ENCODE assay signal across 23 cellular contexts in the genomic region with DNA sequence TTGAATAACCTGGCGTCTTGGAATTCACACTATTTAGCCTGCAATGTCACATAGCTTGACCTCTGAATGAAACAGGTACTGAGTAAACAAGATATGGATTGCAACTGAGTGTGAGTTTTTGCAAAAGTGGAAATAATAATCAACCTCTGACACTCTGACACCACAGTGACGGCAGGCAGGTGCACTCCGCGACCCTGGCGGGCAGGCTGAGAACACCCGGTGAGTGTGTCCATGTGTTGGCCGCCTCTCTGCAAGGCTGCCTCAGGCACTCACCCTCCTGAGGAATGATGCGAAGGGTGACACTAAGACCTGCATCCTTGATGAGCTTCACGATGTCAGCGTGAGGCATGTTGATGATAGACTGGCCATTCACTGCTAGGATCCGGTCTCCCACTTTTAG.
"Had no signal": no experiment of that assay in that cellular context is flagged by ENCODE, and none has a peak within 500 bp of the region (broad histone marks: within the 10 kb centered on the region; RNA-seq: fewer than 3 reads in every experiment).

No MANE protein-coding gene starts in this region.

- H3K36me3 ChIP-seq: prostate gland, right atrium auricular region, sigmoid colon, thoracic aorta, upper lobe of left lung had no signal

- DNase-seq: cortex of kidney; effector memory CD8-positive, alpha-beta T cell; immature natural killer cell; naive B cell; nucleus accumbens; sigmoid colon; stimulated activated CD4-positive, alpha-beta T cell treated with anti-CD3 and anti-CD28 coated beads, Interleukin-2, amount 100 ng/mL, for 24 hours; stimulated activated CD4-positive, alpha-beta T cell treated with anti-CD3 and anti-CD28 coated beads, Interleukin-4, amount 100 ng/mL, for 24 hours; stimulated activated naive CD8-positive, alpha-beta T cell treated with anti-CD3 and anti-CD28 coated beads, Interleukin-15, Interleukin-2, amounts not matched to agents 100 U/mL and 50 U/mL, for 24 hours had no signal

- H3K4me1 Mint-ChIP-seq: immature natural killer cell; memory B cell; naive B cell; stimulated activated memory B cell treated with anti-CD40 and anti-IgM and Interleukin-4, amounts not matched to agents 10 μg/mL and 1 μg/mL and 100 μg/mL, for 72 hours had no signal

- H3K27ac ChIP-seq: prostate gland, right atrium auricular region, sigmoid colon, thoracic aorta, tibial nerve, upper lobe of left lung had no signal

- H3K9me3 Mint-ChIP-seq: effector memory CD8-positive, alpha-beta T cell; memory B cell; mesothelial cell of epicardium; naive B cell; natural killer cell treated with Interleukin-12 subunit alpha and Interleukin-12 subunit beta and Interleukin-15 and Interleukin-18, amount 100 ng/mL, for 72 hours; neural crest cell; stimulated activated memory B cell treated with anti-CD40 and anti-IgM and Interleukin-4, amounts not matched to agents 10 μg/mL and 1 μg/mL and 100 μg/mL, for 72 hours had no signal

- H3K27ac Mint-ChIP-seq: effector memory CD8-positive, alpha-beta T cell; immature natural killer cell; memory B cell; mesothelial cell of epicardium; natural killer cell treated with Interleukin-12 subunit alpha and Interleukin-12 subunit beta and Interleukin-15 and Interleukin-18, amount 100 ng/mL, for 72 hours; stimulated activated memory B cell treated with anti-CD40 and anti-IgM and Interleukin-4, amounts not matched to agents 10 μg/mL and 1 μg/mL and 100 μg/mL, for 72 hours had no signal

- H3K4me3 Mint-ChIP-seq: effector memory CD8-positive, alpha-beta T cell; immature natural killer cell; memory B cell; mesothelial cell of epicardium; naive B cell; natural killer cell treated with Interleukin-12 subunit alpha and Interleukin-12 subunit beta and Interleukin-15 and Interleukin-18, amount 100 ng/mL, for 72 hours; neural crest cell; stimulated activated memory B cell treated with anti-CD40 and anti-IgM and Interleukin-4, amounts not matched to agents 10 μg/mL and 1 μg/mL and 100 μg/mL, for 72 hours had no signal

- H3K27me3 ChIP-seq: right atrium auricular region, sigmoid colon, tibial nerve, upper lobe of left lung had no signal

- H3K36me3 Mint-ChIP-seq: immature natural killer cell; memory B cell; mesothelial cell of epicardium; naive B cell; natural killer cell treated with Interleukin-12 subunit alpha and Interleukin-12 subunit beta and Interleukin-15 and Interleukin-18, amount 100 ng/mL, for 72 hours; stimulated activated memory B cell treated with anti-CD40 and anti-IgM and Interleukin-4, amounts not matched to agents 10 μg/mL and 1 μg/mL and 100 μg/mL, for 72 hours had no signal

- H3K4me1 ChIP-seq: prostate gland, right atrium auricular region, sigmoid colon, upper lobe of left lung had no signal

- ATAC-seq: effector memory CD8-positive, alpha-beta T cell; mucosa of descending colon; natural killer cell treated with Interleukin-12 subunit alpha and Interleukin-12 subunit beta and Interleukin-15 and Interleukin-18, amount 100 ng/mL, for 72 hours; stimulated activated memory B cell treated with anti-CD40 and anti-IgM and Interleukin-4, amounts not matched to agents 10 μg/mL and 1 μg/mL and 100 μg/mL, for 72 hours; stimulated activated naive CD8-positive, alpha-beta T cell treated with anti-CD3 and anti-CD28 coated beads, Interleukin-15, Interleukin-2, amounts not matched to agents 100 U/mL and 50 U/mL, for 24 hours had no signal

- H3K9me3 ChIP-seq: mucosa of descending colon, prostate gland, right atrium auricular region, sigmoid colon, thoracic aorta, tibial nerve, upper lobe of left lung had no signal

- H3K4me3 ChIP-seq: lung, mucosa of descending colon, prostate gland, right atrium auricular region, sigmoid colon, thoracic aorta, tibial nerve, upper lobe of left lung had no signal

- FAIRE-seq: keratinocyte, urothelium cell line had no signal

- H3K27me3 Mint-ChIP-seq: natural killer cell treated with Interleukin-12 subunit alpha and Interleukin-12 subunit beta and Interleukin-15 and Interleukin-18, amount 100 ng/mL, for 72 hours had no signal
